ENCODE assay signal across 28 cellular contexts in the genomic region with DNA sequence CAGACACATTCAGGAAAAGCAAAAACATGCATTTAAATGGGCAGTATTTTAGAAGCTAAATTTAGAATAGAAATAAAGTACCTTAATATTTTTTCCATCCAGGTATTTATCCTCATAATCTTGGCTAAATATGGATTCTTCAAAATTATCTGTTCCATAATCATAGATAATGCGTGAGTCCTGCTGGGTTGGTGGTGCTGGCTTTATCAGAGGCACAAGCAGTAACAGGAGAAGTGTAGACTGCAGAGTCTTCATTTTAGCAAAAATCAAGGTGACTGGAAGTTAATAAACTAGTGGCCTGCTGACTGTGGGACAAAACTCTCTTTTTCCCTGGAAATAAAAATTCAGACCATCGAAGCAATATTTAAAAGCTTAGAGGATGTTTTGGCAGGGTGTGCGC. TPM values are rescaled to one million over a fixed set of nuclear protein-coding genes. Genes with fewer than 3 reads are reported as not detected.
DNase-seq lines count a peak whose midpoint lies in the region; ATAC-seq and TF ChIP-seq lines count a peak whose summit lies in the region.
"Had no signal": no experiment of that assay in that cellular context is flagged by ENCODE, and none has a peak within 500 bp of the region (broad histone marks: within the 10 kb centered on the region; RNA-seq: fewer than 3 reads in every experiment).

No MANE protein-coding gene starts in this region.

- no peak for TF ChIP-seq EP300 in sigmoid colon (IDR thresholded peaks at IDR 0.05)

- H3K4me3 ChIP-seq in heart right ventricle (peak overlapping the region in 7 of 10 donors; percentile 23 to 43 (median 34)), right atrium auricular region (peak overlapping the region in 1 of 2 donors; percentile 25), sigmoid colon (peak overlapping the region; percentile 9 to 35 (median 20))
- H3K4me3 ChIP-seq: colonic mucosa, gastrocnemius medialis, left lung, right lobe of liver, suprapubic skin had no signal

- WGBS in heart right ventricle, 2 donors = 53 to 64% methylated on average over 3 of the region's 3 CpGs
- WGBS in sigmoid colon, 2 donors = 83 to 91% methylated on average over 3 of the region's 3 CpGs

- intact Hi-C loops in heart right ventricle (cut with DNase I) (no loop called here), left ventricle myocardium superior (cut with micrococcal nuclease) (no loop called here), sigmoid colon (cut with DNase I) (no loop called here)

- peaks cover 0 to 4% (median 0%) of the 10 kb centered on the region in 9 donors for H3K36me3 ChIP-seq in heart right ventricle
- H3K36me3 ChIP-seq in right atrium auricular region = no peaks in the 10 kb centered on the region
- no peaks in the 10 kb centered on the region for H3K36me3 ChIP-seq in sigmoid colon
- H3K36me3 ChIP-seq: brain microvascular endothelial cell, colonic mucosa, gastrocnemius medialis, left lung, right lobe of liver, suprapubic skin had no signal

- ATAC-seq in heart right ventricle = peak in 2 of 8 donors; percentile 20 to 32
- no peak for ATAC-seq in left ventricle myocardium superior
- no peak for ATAC-seq in HG02970 (IDR thresholded peaks at IDR 0.05; ENCODE audit: low FRiP score, unreplicated experiment)
- ATAC-seq: gastrocnemius medialis; left lung; naive thymus-derived CD8-positive, alpha-beta T cell; right lobe of liver; stimulated activated memory B cell treated with anti-CD40 and anti-IgM and Interleukin-4, amounts not matched to agents 10 μg/mL and 1 μg/mL and 100 μg/mL, for 72 hours had no signal

- DNase-seq in heart right ventricle (no peak), left ventricle myocardium superior (no peak), right atrium auricular region (ENCODE audit: low spot score) (no peak), sigmoid colon (no peak), NCI-H510A treated with DMSO at 0.1 percent for 48 hours (lab: John Stamatoyannopoulos, UW) (no peak), AG08396 (ENCODE audit: low spot score) (no peak)
- DNase-seq in activated naive CD4-positive, alpha-beta T cell (lab: John Stamatoyannopoulos, UW) = no peak
- DNase-seq: activated gamma-delta T cell; activated T-cell treated with anti-CD3 and anti-CD28 coated beads for 4 hours; AML-193; brain microvascular endothelial cell; CD4-positive, alpha-beta T cell; colonic mucosa; gastrocnemius medialis; HCEC 1CT; left lung; naive thymus-derived CD8-positive, alpha-beta T cell; NCI-H1436 treated with DMSO at 0.1 percent for 48 hours; NCI-H446 treated with DMSO at 0.1 percent for 48 hours; right lobe of liver; SK-N-SH; stimulated activated CD4-positive, alpha-beta T cell treated with anti-CD3 and anti-CD28 coated beads, Interleukin-4, amount 100 ng/mL, for 4 hours had no signal

- H3K9me3 ChIP-seq in heart right ventricle = peaks cover 0 to 5% (median 0%) of the 10 kb centered on the region in 11 donors
- no peaks in the 10 kb centered on the region for H3K9me3 ChIP-seq in right atrium auricular region
- H3K9me3 ChIP-seq in sigmoid colon = no peaks in the 10 kb centered on the region
- H3K9me3 ChIP-seq: colonic mucosa, gastrocnemius medialis, left lung, right lobe of liver, SK-N-SH, suprapubic skin had no signal

- H3K4me1 ChIP-seq in heart right ventricle = peaks cover 0 to 18% (median 6%) of the 10 kb centered on the region in 9 donors
- peaks cover 0 to 9% of the 10 kb centered on the region in 2 donors for H3K4me1 ChIP-seq in right atrium auricular region
- H3K4me1 ChIP-seq in sigmoid colon = peaks cover 0 to 54% (median 37%) of the 10 kb centered on the region in 4 donors
- H3K4me1 ChIP-seq: right lobe of liver had no signal

- TF ChIP-seq CTCF in heart right ventricle (IDR thresholded peaks at IDR 0.05) (no peak), right atrium auricular region (IDR thresholded peaks at IDR 0.05) (no peak), sigmoid colon (IDR thresholded peaks at IDR 0.05) (no peak)

- no peak for TF ChIP-seq POLR2A in sigmoid colon (IDR thresholded peaks at IDR 0.05)

- H3K27me3 ChIP-seq in heart right ventricle (no peaks in the 10 kb centered on the region), right atrium auricular region (no peaks in the 10 kb centered on the region), sigmoid colon (no peaks in the 10 kb centered on the region)
- H3K27me3 ChIP-seq: brain microvascular endothelial cell, colonic mucosa, gastrocnemius medialis, left lung, right lobe of liver, suprapubic skin had no signal

- H3K27ac ChIP-seq in heart right ventricle (peak overlapping the region in 4 of 10 donors; percentile 3 to 54 (median 20)), right atrium auricular region (peak overlapping the region; percentile 2 to 19), sigmoid colon (peak overlapping the region; percentile 9 to 69 (median 42))
- H3K27ac ChIP-seq: brain microvascular endothelial cell, colonic mucosa, gastrocnemius medialis, right lobe of liver, suprapubic skin had no signal

RNA-seq across cellular contexts. Expression of gene OGN, which starts 1.2 kb away (rescaled TPM):
- total RNA-seq in heart right ventricle (10 to 100 TPM in 7 of 10 donors, 1 to 10 TPM in 3; 2.2 to 25.9 (median 13.0) TPM), left ventricle myocardium superior (8.1 TPM), right atrium auricular region (10 to 100 TPM; 15.5 to 39.1 TPM), sigmoid colon (10 to 100 TPM; 41.8 to 93.3 (median 59.8) TPM)
- polyA plus RNA-seq in heart right ventricle (1 to 10 TPM; 3.5 to 4.2 TPM), sigmoid colon (10 to 100 TPM in 1 of 3 donors, 1 to 10 TPM in 2; 1.6 to 10.8 (median 4.4) TPM)
- total RNA-seq: Daoy; HT-29; naive thymus-derived CD8-positive, alpha-beta T cell had no signal

RNA-seq across cellular contexts. Expression of gene OMD, which starts 21.1 kb away (rescaled TPM):
- 10 to 100 TPM in 1 of 10 donors, 1 to 10 TPM in 9; 2.5 to 11.4 (median 4.3) TPM for total RNA-seq in heart right ventricle
- 1 to 10 TPM; 2.1 to 2.6 TPM for polyA plus RNA-seq in heart right ventricle
- 4.4 TPM for total RNA-seq in left ventricle myocardium superior
- total RNA-seq in right atrium auricular region = 10 to 100 TPM; 22.7 to 26.5 TPM
- 10 to 100 TPM in 3 of 4 donors, 1 to 10 TPM in 1; 6.5 to 23.9 (median 16.7) TPM for total RNA-seq in sigmoid colon
- polyA plus RNA-seq in sigmoid colon = 1 to 10 TPM in 2 of 3 donors, not detected in 1; 1.0 to 3.0 TPM
- total RNA-seq: CD4-positive, alpha-beta T cell; Daoy; HT-29; mesothelial cell of epicardium; naive thymus-derived CD8-positive, alpha-beta T cell had no signal
- polyA plus RNA-seq: naive thymus-derived CD8-positive, alpha-beta T cell; SK-N-SH had no signal
